ENCODE assay signal across 19 cellular contexts in the genomic region with DNA sequence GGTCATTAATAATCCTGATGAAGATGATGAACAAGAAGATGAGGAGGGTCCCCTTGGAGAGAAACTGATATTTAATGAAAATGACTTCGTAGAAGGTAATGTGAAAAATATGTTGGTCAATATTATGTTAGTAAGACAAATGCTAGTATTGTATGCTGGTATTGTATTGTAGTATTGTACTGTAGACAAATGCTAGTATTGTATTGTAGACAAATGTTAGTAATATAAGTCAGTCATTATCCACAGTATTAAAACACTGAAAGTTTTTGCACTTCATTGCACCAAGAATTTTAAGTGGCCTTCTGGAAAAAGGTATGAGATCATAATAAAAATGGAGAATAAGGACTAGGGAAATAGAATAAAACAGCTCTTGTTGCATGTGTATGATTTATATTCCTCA.
"Had no signal": no experiment of that assay in that cellular context is flagged by ENCODE, and none has a peak within 500 bp of the region (broad histone marks: within the 10 kb centered on the region; RNA-seq: fewer than 3 reads in every experiment).

No MANE protein-coding gene starts in this region.

- H3K4me3 Mint-ChIP-seq: nephron had no signal

- FAIRE-seq: kidney, small intestine had no signal

- ATAC-seq: left colon, left ventricle myocardium superior, right cardiac atrium had no signal

- DNase-seq: colonic mucosa; dermis blood vessel endothelial cell; esophagus squamous epithelium; foreskin fibroblast; head of caudate nucleus; kidney; left colon; left ventricle myocardium superior; posterior cingulate gyrus; right cardiac atrium; small intestine; stimulated activated CD4-positive, alpha-beta T cell treated with anti-CD3 and anti-CD28 coated beads, Interleukin-12 subunit alpha, Interleukin-12 subunit beta, amount 100 ng/mL, for 4 hours; stimulated activated naive CD4-positive, alpha-beta T cell; stomach; substantia nigra; transverse colon had no signal

- H3K4me3 ChIP-seq: colonic mucosa, esophagus squamous epithelium, hepatocyte, stomach, thoracic aorta, transverse colon had no signal

- H3K9me3 Mint-ChIP-seq: nephron had no signal
